1 cellular context compared by ENCODE assay signal in the genomic region with DNA sequence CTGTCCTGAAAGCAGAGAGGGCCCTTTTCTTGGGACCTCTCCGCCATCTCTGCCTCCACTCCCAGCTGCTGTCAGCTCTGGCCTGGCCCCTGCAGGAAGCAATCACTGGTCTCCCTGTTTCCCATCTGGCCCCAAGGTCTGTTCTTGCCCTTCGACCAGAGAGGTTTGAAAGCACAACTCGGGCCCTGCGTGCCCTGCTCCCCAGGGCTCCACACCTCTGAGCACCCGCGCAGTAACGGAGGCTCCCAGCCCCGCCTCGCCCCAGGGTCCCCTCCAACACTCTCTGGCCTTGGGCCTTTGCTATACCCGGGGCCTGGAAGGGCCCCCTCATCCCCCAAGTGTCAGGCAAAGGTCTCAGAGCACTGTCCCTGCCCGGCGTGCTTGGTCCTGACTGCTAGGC.
TF ChIP-seq lines count a peak whose summit lies in the region.

No MANE protein-coding gene starts in this region.

TF ChIP-seq in WTC11, 78 proteins besides CTCF, POLR2A, EP300 and RAD21 (continued from another document):
- TF ChIP-seq JUN (CRISPR knock-in tag; IDR thresholded peaks at IDR 0.05) (no peak), FOXJ3 (CRISPR knock-in tag; IDR thresholded peaks at IDR 0.05; ENCODE audit: borderline replicate concordance) (no peak), ATF1 (CRISPR knock-in tag; IDR thresholded peaks at IDR 0.05) (no peak), KAT7 (CRISPR knock-in tag; IDR thresholded peaks at IDR 0.05; ENCODE audit: borderline replicate concordance) (no peak), ZNF263 (CRISPR knock-in tag; IDR thresholded peaks at IDR 0.05; ENCODE audit: low read depth) (no peak)
TF ChIP-seq in WTC11: peak in this region for 0.
